In the genomic region with DNA sequence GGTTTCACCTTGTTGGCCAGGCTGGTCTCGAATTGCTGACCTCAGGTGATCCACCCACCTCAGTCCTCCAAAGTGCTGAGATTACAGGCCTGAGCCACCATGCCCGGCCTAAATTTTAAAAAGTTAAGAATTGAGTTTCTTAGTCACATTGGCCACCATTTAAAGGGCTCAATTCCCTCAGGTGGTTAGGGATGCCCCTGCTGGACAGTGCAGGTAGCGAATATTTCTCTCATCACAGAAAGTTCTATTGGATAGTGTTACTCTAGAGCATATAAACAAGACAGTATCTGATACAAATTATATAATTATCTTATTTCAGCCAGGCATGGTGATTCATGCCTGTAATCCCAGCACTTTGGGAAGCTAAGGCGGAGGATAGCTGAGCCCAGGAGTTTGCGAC, we compare ENCODE assay signal across 15 cellular contexts.
DNase-seq lines count a peak whose midpoint lies in the region; ATAC-seq and TF ChIP-seq lines count a peak whose summit lies in the region.
"Had no signal": no experiment of that assay in that cellular context is flagged by ENCODE, and none has a peak within 500 bp of the region (broad histone marks: within the 10 kb centered on the region; RNA-seq: fewer than 3 reads in every experiment).

No MANE protein-coding gene starts in this region.

- POLR2A ChIA-PET in MCF 10A (lab: Yijun Ruan, JAX): interaction anchor here (0.6 kb wide), 2 partner anchors 486 to 1104 kb away, joined by 3 read pairs; no protein-coding TSS in a partner anchor

- intact Hi-C loops in MCF 10A (cut with micrococcal nuclease): no loop called here
- intact Hi-C loops in breast epithelium (cut with DNase I; ENCODE audit: low total_unique reads): no loop called here
- intact Hi-C loops in vagina (cut with DNase I): no loop called here

- H3K36me3 Mint-ChIP-seq in MCF 10A (ENCODE audit: insufficient read depth, unreplicated experiment) (no peaks in the 10 kb centered on the region), chondrocyte (ENCODE audit: low read depth) (no peaks in the 10 kb centered on the region), type B pancreatic cell (no peaks in the 10 kb centered on the region)
- H3K36me3 Mint-ChIP-seq: CD4-positive, alpha-beta memory T cell had no signal

- peak; percentile 36 for TF ChIP-seq CTCF in MCF 10A (IDR thresholded peaks at IDR 0.05; ENCODE audit: unreplicated experiment)
- TF ChIP-seq CTCF in breast epithelium (IDR thresholded peaks at IDR 0.05): no peak
- peak; percentile 39; the same call in 1 of the 2 replicates for TF ChIP-seq CTCF in LNCAP (IDR thresholded peaks at IDR 0.05)
- peak; percentile 9 for TF ChIP-seq CTCF in chondrocyte (IDR thresholded peaks at IDR 0.05)
- peak; percentile 58 for TF ChIP-seq CTCF in type B pancreatic cell (conservative IDR thresholded peaks at IDR 0.05)
- no peak for TF ChIP-seq CTCF in vagina (IDR thresholded peaks at IDR 0.05)

- no TSS peak for BruUV-seq in MCF 10A (replicated peaks; lab: Mats Ljungman, UMichigan)

- CTCF ChIA-PET in MCF 10A (lab: Yijun Ruan, JAX): interaction anchor here (0.6 to 1.9 kb wide), 3 partner anchors 9 to 778 kb away, joined by 3 to 6 read pairs (median 5); no protein-coding TSS in a partner anchor

- H3K9me3 Mint-ChIP-seq in MCF 10A (ENCODE audit: unreplicated experiment) (no peaks in the 10 kb centered on the region), chondrocyte (ENCODE audit: low read depth) (peaks cover 8% of the 10 kb centered on the region), type B pancreatic cell (peaks cover 4% of the 10 kb centered on the region)

- no peaks in the 10 kb centered on the region for H3K27me3 ChIP-seq in breast epithelium
- no peaks in the 10 kb centered on the region for H3K27me3 ChIP-seq in vagina
- H3K27me3 ChIP-seq: tibial nerve had no signal

- H3K36me3 ChIP-seq in breast epithelium (no peaks in the 10 kb centered on the region), vagina (no peaks in the 10 kb centered on the region)
- H3K36me3 ChIP-seq: tibial nerve had no signal

- H3K4me1 ChIP-seq in breast epithelium (no peaks in the 10 kb centered on the region), vagina (no peaks in the 10 kb centered on the region)
- H3K4me1 ChIP-seq: tibial nerve had no signal

- H3K9me3 ChIP-seq in breast epithelium: peaks cover 0 to 14% of the 10 kb centered on the region in 2 donors
- H3K9me3 ChIP-seq in vagina: no peaks in the 10 kb centered on the region

- H3K27ac Mint-ChIP-seq in MCF 10A (ENCODE audit: low read depth, unreplicated experiment) (no peak overlapping the region), chondrocyte (ENCODE audit: unreplicated experiment) (no peak overlapping the region), type B pancreatic cell (no peak overlapping the region)
- H3K27ac Mint-ChIP-seq: CD4-positive, alpha-beta memory T cell had no signal

- no peaks in the 10 kb centered on the region for H3K27me3 Mint-ChIP-seq in MCF 10A (ENCODE audit: insufficient read depth, unreplicated experiment)
- peaks cover 7% of the 10 kb centered on the region for H3K27me3 Mint-ChIP-seq in chondrocyte (ENCODE audit: low read depth)
- no peaks in the 10 kb centered on the region for H3K27me3 Mint-ChIP-seq in type B pancreatic cell

- H3K27ac ChIP-seq in breast epithelium: no peak overlapping the region
- no peak overlapping the region for H3K27ac ChIP-seq in vagina
- H3K27ac ChIP-seq: tibial nerve had no signal

- H3K4me3 ChIP-seq in breast epithelium (no peak overlapping the region), vagina (no peak overlapping the region)
- H3K4me3 ChIP-seq: tibial nerve had no signal

- no peaks in the 10 kb centered on the region for H3K4me1 Mint-ChIP-seq in MCF 10A (ENCODE audit: insufficient read depth, unreplicated experiment)
- H3K4me1 Mint-ChIP-seq in chondrocyte (ENCODE audit: low read depth): no peaks in the 10 kb centered on the region
- no peaks in the 10 kb centered on the region for H3K4me1 Mint-ChIP-seq in type B pancreatic cell (ENCODE audit: unreplicated experiment)
- H3K4me1 Mint-ChIP-seq: CD4-positive, alpha-beta memory T cell had no signal

- ATAC-seq in GM18909 (IDR thresholded peaks at IDR 0.05; ENCODE audit: poor library complexity, unreplicated experiment): no peak

- H3K4me3 Mint-ChIP-seq in MCF 10A (ENCODE audit: unreplicated experiment): no peak overlapping the region
- no peak overlapping the region for H3K4me3 Mint-ChIP-seq in chondrocyte (ENCODE audit: unreplicated experiment)
- H3K4me3 Mint-ChIP-seq in type B pancreatic cell: no peak overlapping the region
- H3K4me3 Mint-ChIP-seq: CD4-positive, alpha-beta memory T cell had no signal

- no peak for TF ChIP-seq POLR2A in breast epithelium (IDR thresholded peaks at IDR 0.05)
- no peak for TF ChIP-seq POLR2A in vagina (IDR thresholded peaks at IDR 0.05)

- DNase-seq in MCF 10A (ENCODE audit: unreplicated experiment) (no peak), breast epithelium (ENCODE audit: low spot score in 2 of 2) (no peak), chondrocyte (ENCODE audit: low spot score) (no peak), type B pancreatic cell (ENCODE audit: extremely low spot score, unreplicated experiment) (no peak), vagina (ENCODE audit: extremely low spot score in 2 of 2) (no peak), putamen (ENCODE audit: low spot score) (no peak)
- DNase-seq: activated gamma-delta T cell; anterior cingulate cortex; CD4-positive, alpha-beta memory T cell; NCI-H2081; NCI-H69; stimulated activated CD4-positive, alpha-beta T cell treated with anti-CD3 and anti-CD28 coated beads, Interleukin-4, amount 100 ng/mL, for 24 hours had no signal

Comparison
In these comparisons a context has a peak if more than half of its experiments do, and no peak if none do; other contexts are left out.
1. CTCF ChIP-seq: peak in MCF 10A (single experiment), LNCAP (single experiment), chondrocyte (single experiment) and type B pancreatic cell (single experiment); none in breast epithelium (0 of 3) and vagina (0 of 3).